20 cellular contexts compared by ENCODE assay signal in the genomic region with DNA sequence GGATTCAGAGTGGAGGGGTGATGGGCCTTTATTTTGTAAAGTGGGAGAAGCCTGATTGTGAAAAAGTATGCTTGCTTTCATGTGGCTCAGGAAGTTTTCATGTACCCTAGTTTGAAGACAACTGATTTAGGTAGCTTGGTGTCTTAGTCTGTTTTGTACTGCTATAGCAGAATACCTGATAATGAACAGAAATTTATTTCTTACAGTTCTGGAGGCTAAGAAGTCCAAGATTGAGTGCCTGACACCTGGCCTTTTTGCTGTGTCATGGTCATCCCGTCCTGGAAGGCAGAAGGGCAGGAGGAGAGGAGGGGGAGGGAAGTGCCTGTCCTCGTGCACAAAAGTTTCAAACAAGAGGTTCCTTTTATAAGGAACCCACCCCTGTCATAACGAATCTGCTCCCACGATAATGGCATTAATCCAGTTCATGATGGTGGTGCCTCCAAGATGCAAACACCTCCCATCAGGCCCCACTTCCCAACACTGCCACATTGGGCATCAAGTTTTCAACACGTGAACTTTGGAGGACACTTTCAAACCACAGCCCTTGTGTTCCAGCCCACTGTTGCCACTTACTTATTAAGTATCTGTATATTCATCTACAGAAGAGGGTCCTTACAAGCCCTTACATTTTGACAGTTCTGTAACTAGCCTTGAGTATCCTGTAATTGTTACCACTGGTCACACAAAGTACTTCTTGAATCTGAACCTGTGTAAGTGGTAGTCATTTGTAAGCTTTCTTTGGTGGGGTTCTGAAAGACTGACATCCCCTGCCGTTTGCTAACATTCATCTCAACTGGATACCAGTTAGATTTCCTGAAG. TPM values are rescaled to one million over a fixed set of nuclear protein-coding genes. Genes with fewer than 3 reads are reported as not detected.
A peak's percentile ranks its signal among the peaks of the same experiment; 100 is the strongest.
DNase-seq lines count a peak whose midpoint lies in the region; FAIRE-seq and TF ChIP-seq lines count a peak whose summit lies in the region.
"Had no signal": no experiment of that assay in that cellular context is flagged by ENCODE, and none has a peak within 500 bp of the region (broad histone marks: within the 10 kb centered on the region; RNA-seq: fewer than 3 reads in every experiment).

No MANE protein-coding gene starts in this region.

- peak overlapping the region in 1 of 2 donors; percentile 30 for H3K4me3 Mint-ChIP-seq in CD14-positive monocyte
- H3K4me3 Mint-ChIP-seq: activated T-helper 1 cell treated with anti-CD3 and anti-CD28 coated beads, Interleukin-12 subunit alpha, Interleukin-12 subunit beta, Interleukin-2, Interleukin-4 antibody, amounts not matched to agents 30 ng/mL and 10 ng/mL and 1 ng/mL, durations not matched to agents 14 hours and 24 hours and 36 hours; CD8-positive, alpha-beta T cell; nephron had no signal

- no peak overlapping the region for H3K4me2 ChIP-seq in mesenchymal stem cell (ENCODE audit: low read length, poor library complexity, severe bottlenecking)

- H4K8ac ChIP-seq in mesenchymal stem cell (ENCODE audit: low read length), result no peak overlapping the region

- TF ChIP-seq POLR2A in adrenal gland (IDR thresholded peaks at IDR 0.05), result no peak

- H3K27ac ChIP-seq in HUES6 (ENCODE audit: low read depth, low read length), result peak overlapping the region; percentile 67
- H3K27ac ChIP-seq in VCaP, result peak overlapping the region; percentile 52
- H3K27ac ChIP-seq in mesenchymal stem cell (ENCODE audit: low read length, poor library complexity, severe bottlenecking), result no peak overlapping the region
- no peak overlapping the region for H3K27ac ChIP-seq in adrenal gland
- H3K27ac ChIP-seq: esophagus squamous epithelium had no signal

- H3K27ac Mint-ChIP-seq in CD14-positive monocyte, result peak overlapping the region in 4 of 7 donors; percentile 5 to 54 (median 40)
- H3K27ac Mint-ChIP-seq: activated naive CD4-positive, alpha-beta T cell treated with anti-CD3 and anti-CD28 coated beads, Interleukin-2, amount 50 U/mL, for 72 hours; activated T-helper 1 cell treated with anti-CD3 and anti-CD28 coated beads, Interleukin-12 subunit alpha, Interleukin-12 subunit beta, Interleukin-2, Interleukin-4 antibody, amounts not matched to agents 30 ng/mL and 10 ng/mL and 1 ng/mL, durations not matched to agents 14 hours and 24 hours and 36 hours; CD8-positive, alpha-beta T cell; nephron had no signal

- peak overlapping the region; percentile 19 for H2BK120ac ChIP-seq in mesenchymal stem cell (ENCODE audit: low read depth, low read length)

- peak overlapping the region; percentile 27 for H4K91ac ChIP-seq in mesenchymal stem cell (ENCODE audit: low read length)

- TF ChIP-seq CTCF in CD14-positive monocyte (IDR thresholded peaks at IDR 0.05), result no peak
- no peak for TF ChIP-seq CTCF in VCaP (conservative IDR thresholded peaks at IDR 0.05)
- TF ChIP-seq CTCF in adrenal gland (IDR thresholded peaks at IDR 0.05), result no peak

- no peak for DNase-seq in CD14-positive monocyte (ENCODE audit: low spot score)
- no peak for DNase-seq in mesenchymal stem cell
- no peak for DNase-seq in DMS153 treated with DMSO at 0.1 percent for 48 hours (lab: John Stamatoyannopoulos, UW; ENCODE audit: unreplicated experiment)
- DNase-seq in activated CD4-positive, alpha-beta T cell treated with anti-CD3 and anti-CD28 coated beads for 4 hours, result no peak
- DNase-seq in HTR-8/SVneo (ENCODE audit: insufficient read length, low spot score), result no peak
- no peak for DNase-seq in adrenal gland
- DNase-seq: activated CD4-positive, alpha-beta T cell treated with anti-CD3 and anti-CD28 coated beads for 1 hour; CD8-positive, alpha-beta T cell; cerebellar nuclear complex; effector memory CD4-positive, alpha-beta T cell; esophagus squamous epithelium; MV-4-11; NCI-H187 treated with DMSO at 0.1 percent for 48 hours; NCI-H510A; posterior cingulate gyrus had no signal

- peaks cover 2 to 9% of the 10 kb centered on the region in 2 donors for H3K36me3 Mint-ChIP-seq in CD14-positive monocyte
- H3K36me3 Mint-ChIP-seq: CD8-positive, alpha-beta T cell had no signal

- 76% methylated on average over 6 of the region's 6 CpGs for WGBS in mesenchymal stem cell
- WGBS in adrenal gland, 4 donors, result 62 to 67% (median 63%) methylated on average over 6 of the region's 6 CpGs

- no peak overlapping the region for H3K23ac ChIP-seq in mesenchymal stem cell (ENCODE audit: low read length in 2 of 2)

- H3K27me3 Mint-ChIP-seq in CD14-positive monocyte (ENCODE audit: low read depth in 3 of 3), result no peaks in the 10 kb centered on the region

- intact Hi-C loops in CD14-positive monocyte (cut with micrococcal nuclease) (no loop called here), adrenal gland (cut with DNase I) (loop anchor here in 1 of 2 donors (10.0 kb wide), 2 partner anchors 48 to 232 kb away; no protein-coding TSS in a partner anchor)

- H3K4ac ChIP-seq in mesenchymal stem cell (ENCODE audit: low read depth in 1 of 2, low read length in 2 of 2), result no peak overlapping the region

- H3K27me3 ChIP-seq in HUES6 (ENCODE audit: control insufficient read depth, insufficient read depth, low read length), result no peaks in the 10 kb centered on the region
- H3K27me3 ChIP-seq in mesenchymal stem cell (ENCODE audit: control insufficient read depth in 1 of 2, insufficient read depth in 1 of 2, low read length in 2 of 2), result no peaks in the 10 kb centered on the region
- no peaks in the 10 kb centered on the region for H3K27me3 ChIP-seq in adrenal gland
- H3K27me3 ChIP-seq: esophagus squamous epithelium had no signal

- H2BK12ac ChIP-seq in mesenchymal stem cell (ENCODE audit: low read length in 2 of 2), result no peak overlapping the region

- no peak overlapping the region for H3K14ac ChIP-seq in mesenchymal stem cell (ENCODE audit: low read length in 2 of 2)

- H2BK5ac ChIP-seq in mesenchymal stem cell (ENCODE audit: low read depth, low read length, poor library complexity, severe bottlenecking), result no peak overlapping the region

- no peak overlapping the region for H2AFZ ChIP-seq in mesenchymal stem cell (ENCODE audit: low read depth, low read length)

- no peak for FAIRE-seq in HTR-8/SVneo (lab: Jason Lieb, UNC)

- H3K36me3 ChIP-seq in HUES6 (ENCODE audit: control insufficient read depth, insufficient read depth, low read length) (0 out of 2 replicates have a peak, but pooled peaks cover 9% of the 10 kb centered on the region), mesenchymal stem cell (ENCODE audit: control insufficient read depth in 1 of 2, insufficient read depth in 2 of 2, low read depth in 1 of 2, low read length in 2 of 2) (peaks cover 0 to 6% of the 10 kb centered on the region in 2 experiments), adrenal gland (replicated peaks in 1 of 2) (no peaks in the 10 kb centered on the region)
- H3K36me3 ChIP-seq: esophagus squamous epithelium had no signal

- no peak overlapping the region for H2BK15ac ChIP-seq in mesenchymal stem cell (ENCODE audit: low read depth, poor library complexity, severe bottlenecking)

- no peak overlapping the region for H3K4me3 ChIP-seq in HUES6 (ENCODE audit: low read depth, low read length)
- no peak overlapping the region for H3K4me3 ChIP-seq in mesenchymal stem cell (ENCODE audit: insufficient read depth in 1 of 2, low read depth in 1 of 2, low read length in 2 of 2)
- H3K4me3 ChIP-seq in adrenal gland, result no peak overlapping the region
- H3K4me3 ChIP-seq: esophagus squamous epithelium had no signal

- H2AK5ac ChIP-seq in mesenchymal stem cell (ENCODE audit: low read length, severe bottlenecking), result no peak overlapping the region

- H3K79me1 ChIP-seq in mesenchymal stem cell (replicated peaks; ENCODE audit: low read length, poor library complexity, severe bottlenecking), result no peaks in the 10 kb centered on the region

- peaks cover 0 to 1% (median 0%) of the 10 kb centered on the region in 7 donors for H3K9me3 Mint-ChIP-seq in CD14-positive monocyte
- H3K9me3 Mint-ChIP-seq: activated naive CD4-positive, alpha-beta T cell treated with anti-CD3 and anti-CD28 coated beads, Interleukin-2, amount 50 U/mL, for 72 hours; activated T-helper 1 cell treated with anti-CD3 and anti-CD28 coated beads, Interleukin-12 subunit alpha, Interleukin-12 subunit beta, Interleukin-2, Interleukin-4 antibody, amounts not matched to agents 30 ng/mL and 10 ng/mL and 1 ng/mL, durations not matched to agents 14 hours and 24 hours and 36 hours; CD8-positive, alpha-beta T cell; nephron had no signal

- no peaks in the 10 kb centered on the region for H3K9me3 ChIP-seq in HUES6 (ENCODE audit: control insufficient read depth, insufficient read depth, low read depth, low read length)
- no peaks in the 10 kb centered on the region for H3K9me3 ChIP-seq in mesenchymal stem cell (ENCODE audit: control insufficient read depth, low read length)
- no peaks in the 10 kb centered on the region for H3K9me3 ChIP-seq in adrenal gland (replicated peaks in 1 of 3)
- H3K9me3 ChIP-seq: esophagus squamous epithelium had no signal

- H3K4me1 ChIP-seq in HUES6 (ENCODE audit: control insufficient read depth, insufficient read depth, low read length) (peaks cover 50% of the 10 kb centered on the region), mesenchymal stem cell (ENCODE audit: control insufficient read depth, insufficient read depth, low read depth, low read length) (peaks cover 8% of the 10 kb centered on the region), adrenal gland (replicated peaks in 1 of 2) (peaks cover 4 to 22% of the 10 kb centered on the region in 2 donors)

- peaks cover 49% of the 10 kb centered on the region for H3K4me1 Mint-ChIP-seq in CD14-positive monocyte
- H3K4me1 Mint-ChIP-seq: nephron had no signal

- H3K18ac ChIP-seq in mesenchymal stem cell (ENCODE audit: low read depth in 1 of 2, low read length in 2 of 2), result no peak overlapping the region

- peak overlapping the region; percentile 50 for H3K9ac ChIP-seq in HUES6 (ENCODE audit: low read length)
- no peak overlapping the region for H3K9ac ChIP-seq in mesenchymal stem cell (ENCODE audit: low read length)

RNA-seq across cellular contexts. Expression of a gene that starts 9.5 kb away (rescaled TPM):
- polyA plus RNA-seq in CD14-positive monocyte (10 to 100 TPM; 12.8 to 15.4 TPM), adrenal gland (10 to 100 TPM; 11.9 to 19.1 (median 13.1) TPM)
- polyA plus RNA-seq in mesenchymal stem cell (2013, experiment 1 of 2), result 43.9 TPM
- polyA plus RNA-seq in mesenchymal stem cell (2013, experiment 2 of 2), result 45.6 TPM
- total RNA-seq in adrenal gland, result 10 to 100 TPM in 7 of 8 donors, 1 to 10 TPM in 1; 5.4 to 22.7 (median 15.4) TPM

Comparison
In these comparisons a context has a peak if more than half of its experiments do, and no peak if none do; other contexts are left out.
1. H3K27ac ChIP-seq: peak in HUES6 (single experiment) and VCaP (single experiment); none in mesenchymal stem cell (single experiment) and adrenal gland (0 of 5).